In genomic region chr10:33783078-33783477, GRCh38 we compare ENCODE assay signal across 17 cellular contexts.
DNase-seq lines count a peak whose midpoint lies in the region; ATAC-seq, FAIRE-seq and TF ChIP-seq lines count a peak whose summit lies in the region.
"Had no signal": no experiment of that assay in that cellular context is flagged by ENCODE, and none has a peak within 500 bp of the region (broad histone marks: within the 10 kb centered on the region; RNA-seq: fewer than 3 reads in every experiment).

No MANE protein-coding gene starts in this region.

- no peak overlapping the region for H2BK12ac ChIP-seq in H1 (ENCODE audit: low read depth, low read length)

- no peak for TF ChIP-seq RAD21 in H1 (IDR thresholded peaks at IDR 0.05 in 1 of 2, conservative IDR thresholded peaks at IDR 0.05 in 1 of 2; ENCODE audit: low read depth in 2 of 2, low read length in 2 of 2)

- H3K56ac ChIP-seq in H1 (replicated peaks; ENCODE audit: insufficient read length, low read depth, low read length): no peak overlapping the region

- H2BK5ac ChIP-seq in H1 (ENCODE audit: low read depth, low read length): no peak overlapping the region

- H3K9me3 ChIP-seq in BE2C (no peaks in the 10 kb centered on the region), H1 (ENCODE audit: insufficient read depth in 2 of 2, low read depth in 1 of 2, low read length in 1 of 2) (no peaks in the 10 kb centered on the region), prostate gland (no peaks in the 10 kb centered on the region), heart left ventricle (peaks cover 0 to 4% (median 0%) of the 10 kb centered on the region in 12 donors)
- H3K9me3 ChIP-seq: A549, BLaER1 had no signal

- H3K9ac ChIP-seq in H1 (replicated peaks in 1 of 4; ENCODE audit: extremely low read depth in 1 of 4, low read depth in 3 of 4, low read length in 3 of 4): no peak overlapping the region
- H3K9ac ChIP-seq: BLaER1, KMS-11 had no signal

- no peak overlapping the region for H2BK20ac ChIP-seq in H1 (ENCODE audit: low read length)

- H3K23me2 ChIP-seq in H1 (ENCODE audit: low read depth, low read length): no peaks in the 10 kb centered on the region

- ATAC-seq in GM18867 (IDR thresholded peaks at IDR 0.05; ENCODE audit: unreplicated experiment): peak; percentile 12
- no peak for ATAC-seq in heart left ventricle
- ATAC-seq: A549, HCT116 had no signal

- H3K4ac ChIP-seq in H1 (replicated peaks; ENCODE audit: insufficient read length, low read depth, low read length): no peak overlapping the region

- H4K91ac ChIP-seq in H1 (replicated peaks; ENCODE audit: insufficient read length, low read length): no peak overlapping the region

- no peak for TF ChIP-seq CTCF in BE2C (IDR thresholded peaks at IDR 0.05; ENCODE audit: low read depth, low read length)
- no peak for TF ChIP-seq CTCF in H1 (IDR thresholded peaks at IDR 0.05; ENCODE audit: control extremely low read depth in 1 of 3, insufficient read depth in 1 of 3, low read depth in 1 of 3, low read length in 3 of 3)
- TF ChIP-seq CTCF in prostate gland (IDR thresholded peaks at IDR 0.05): no peak
- TF ChIP-seq CTCF in heart left ventricle (IDR thresholded peaks at IDR 0.05): no peak

- H4K8ac ChIP-seq in H1 (ENCODE audit: extremely low read depth, insufficient read depth, low read length): no peak overlapping the region

- H3K4me1 ChIP-seq in BE2C: no peaks in the 10 kb centered on the region
- no peaks in the 10 kb centered on the region for H3K4me1 ChIP-seq in H1 (replicated peaks in 1 of 4; ENCODE audit: control insufficient read depth in 3 of 4, insufficient read depth in 4 of 4, low read length in 3 of 4)
- no peaks in the 10 kb centered on the region for H3K4me1 ChIP-seq in prostate gland (replicated peaks)
- no peaks in the 10 kb centered on the region for H3K4me1 ChIP-seq in heart left ventricle
- H3K4me1 ChIP-seq: A549, BLaER1 had no signal

- no peak overlapping the region for H3K23ac ChIP-seq in H1 (ENCODE audit: insufficient read length)

- intact Hi-C loops in prostate gland (cut with DNase I): no loop called here
- intact Hi-C loops in heart left ventricle (cut with DNase I): no loop called here

- H4K5ac ChIP-seq in H1 (ENCODE audit: insufficient read length, low read depth, low read length): no peak overlapping the region

- WGBS in H1 (ENCODE audit: extremely low coverage in 1 of 2, insufficient coverage in 1 of 2, insufficient read length in 1 of 2, insufficient replicate concordance in 2 of 2, low coverage in 1 of 2, low lambda C conversion rate in 2 of 2, missing lambda C conversion rate in 1 of 2), 2 experiments: 95% methylated on average over 3 of the region's 3 CpGs; no CpG with 5 or more reads in 1 of the 2 experiments
- WGBS in prostate gland: 97% methylated on average over 3 of the region's 3 CpGs
- WGBS in heart left ventricle, 4 donors: 90 to 97% (median 94%) methylated on average over 3 of the region's 3 CpGs

- CTCF ChIA-PET in H1 (lab: Charles Lee; ENCODE audit: partially characterized antibody): interaction anchor here (0.6 kb wide), 1 partner anchor 58 kb away, joined by 4 read pairs; no protein-coding TSS in a partner anchor

- POLR2A ChIA-PET in H1 (lab: Charles Lee; ENCODE audit: partially characterized antibody): interaction anchor here (0.9 kb wide), 1 partner anchor 11 kb away, joined by 3 read pairs; no protein-coding TSS in a partner anchor

- DNase-seq in BE2C: peak; percentile 10
- DNase-seq in Jurkat, Clone E6-1 (ENCODE audit: low read depth, low spot score): peak; percentile 41
- DNase-seq in H1 (ENCODE audit: low read depth in 1 of 2, low spot score in 2 of 2): no peak
- no peak for DNase-seq in prostate gland (ENCODE audit: low spot score)
- no peak for DNase-seq in heart left ventricle
- DNase-seq: CD8-positive, alpha-beta memory T cell; DMS153; DMS79 treated with DMSO at 0.1 percent for 48 hours; EL; GDM1; IMR-90 had no signal

- H3K27me3 ChIP-seq in BE2C: no peaks in the 10 kb centered on the region
- H3K27me3 ChIP-seq in H1 (replicated peaks in 1 of 4; ENCODE audit: control insufficient read depth in 3 of 4, extremely low read depth in 1 of 4, insufficient read depth in 3 of 4, low read length in 3 of 4): no peaks in the 10 kb centered on the region
- H3K27me3 ChIP-seq in prostate gland (replicated peaks; ENCODE audit: insufficient read depth): no peaks in the 10 kb centered on the region
- H3K27me3 ChIP-seq in heart left ventricle: no peaks in the 10 kb centered on the region
- H3K27me3 ChIP-seq: BLaER1 had no signal

- no peak overlapping the region for H2AFZ ChIP-seq in H1 (ENCODE audit: low read length)

- H3K4me2 ChIP-seq in H1 (ENCODE audit: insufficient read depth in 1 of 2, low read depth in 2 of 2, low read length in 2 of 2): no peak overlapping the region
- H3K4me2 ChIP-seq: A549, BLaER1, KMS-11 had no signal

- no peak overlapping the region for H2BK15ac ChIP-seq in H1 (ENCODE audit: low read length)

- no peaks in the 10 kb centered on the region for H3K36me3 ChIP-seq in BE2C
- no peaks in the 10 kb centered on the region for H3K36me3 ChIP-seq in H1 (ENCODE audit: control insufficient read depth in 2 of 4, insufficient read depth in 4 of 4, low read length in 3 of 4)
- no peaks in the 10 kb centered on the region for H3K36me3 ChIP-seq in prostate gland
- H3K36me3 ChIP-seq in heart left ventricle: no peaks in the 10 kb centered on the region
- H3K36me3 ChIP-seq: BLaER1 had no signal

- H2BK120ac ChIP-seq in H1 (replicated peaks; ENCODE audit: low read depth, low read length): no peak overlapping the region

- no peak for TF ChIP-seq EP300 in H1 (IDR thresholded peaks at IDR 0.05; ENCODE audit: borderline replicate concordance in 1 of 2, low read depth in 2 of 2, low read length in 2 of 2)

- H2AK5ac ChIP-seq in H1 (ENCODE audit: low read depth, low read length): 0 out of 2 replicates have a peak overlapping the region, but pooled peaks have one; percentile 40

- H3K4me3 ChIP-seq in BE2C (ENCODE audit: low read depth, low read length) (no peak overlapping the region), H1 (ENCODE audit: extremely low read depth in 1 of 4, insufficient read depth in 2 of 4, low read depth in 3 of 4, low read length in 4 of 4) (no peak overlapping the region), prostate gland (no peak overlapping the region), heart left ventricle (no peak overlapping the region)
- H3K4me3 ChIP-seq in Jurkat, Clone E6-1 (ENCODE audit: low read length): no peak overlapping the region
- H3K4me3 ChIP-seq: A549, BLaER1 had no signal

- FAIRE-seq in H1 (lab: Jason Lieb, UNC): no peak
- FAIRE-seq: A549, H54 had no signal

- TF ChIP-seq POLR2A in H1 (IDR thresholded peaks at IDR 0.05; ENCODE audit: control extremely low read depth in 1 of 2, low read depth in 2 of 2, low read length in 2 of 2) (no peak), prostate gland (IDR thresholded peaks at IDR 0.05) (no peak), heart left ventricle (IDR thresholded peaks at IDR 0.05) (no peak)

- no peak overlapping the region for H3K18ac ChIP-seq in H1 (ENCODE audit: extremely low read depth, low read length)

- H4K20me1 ChIP-seq in H1 (replicated peaks in 1 of 2; ENCODE audit: control insufficient read depth in 1 of 2, insufficient read depth in 2 of 2, low read length in 2 of 2): no peaks in the 10 kb centered on the region
- H4K20me1 ChIP-seq: BLaER1 had no signal

- no peak overlapping the region for H3K14ac ChIP-seq in H1 (ENCODE audit: insufficient read length)

- H3K79me2 ChIP-seq in H1 (ENCODE audit: control insufficient read depth in 1 of 2, insufficient read depth in 2 of 2, low read length in 2 of 2): no peaks in the 10 kb centered on the region

- H3K79me1 ChIP-seq in H1 (ENCODE audit: low read depth, low read length): no peaks in the 10 kb centered on the region

- no peak overlapping the region for H3K27ac ChIP-seq in H1 (ENCODE audit: low read depth, low read length)
- H3K27ac ChIP-seq in prostate gland: no peak overlapping the region
- no peak overlapping the region for H3K27ac ChIP-seq in heart left ventricle
- H3K27ac ChIP-seq: A549, BLaER1, KMS-11 had no signal

TF ChIP-seq in H1, 55 proteins besides CTCF, POLR2A, EP300 and RAD21:
- TF ChIP-seq GTF2F1 (IDR thresholded peaks at IDR 0.05; ENCODE audit: borderline replicate concordance, low read depth, low read length) (no peak), MAX (IDR thresholded peaks at IDR 0.05) (0 out of 2 replicates have a peak, but pooled peaks have one; percentile 11), POU5F1 (IDR thresholded peaks at IDR 0.05; ENCODE audit: low read depth, low read length) (no peak)

Comparison
In these comparisons a context has a peak if more than half of its experiments do, and no peak if none do; other contexts are left out.
1. DNase-seq: peak in BE2C (single experiment) and Jurkat, Clone E6-1 (single experiment); none in H1 (0 of 2), prostate gland (single experiment) and heart left ventricle (0 of 5).